8 cellular contexts compared by ENCODE assay signal in the genomic region with DNA sequence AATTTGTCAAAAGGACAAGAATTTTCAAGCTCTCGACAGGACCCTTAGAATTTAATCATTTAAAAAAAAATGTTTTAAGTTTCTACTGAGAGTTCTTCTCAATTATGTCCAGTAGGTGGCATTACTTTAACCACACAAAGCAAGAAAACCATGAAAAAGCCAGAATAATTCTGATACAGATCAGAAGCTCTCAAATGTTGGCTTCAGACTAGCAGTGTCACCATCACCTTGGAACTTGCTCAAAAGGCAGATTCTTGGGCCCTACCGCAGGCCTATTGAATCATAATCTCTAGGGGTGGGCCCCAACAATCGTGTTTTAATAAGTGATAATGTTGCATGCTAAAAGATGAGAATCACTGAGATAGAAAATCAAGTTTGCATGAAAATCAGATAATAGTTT.
DNase-seq lines count a peak whose midpoint lies in the region; ATAC-seq, FAIRE-seq and TF ChIP-seq lines count a peak whose summit lies in the region.

No MANE protein-coding gene starts in this region.

- ATAC-seq in GM18508 (IDR thresholded peaks at IDR 0.05; ENCODE audit: insufficient read depth, unreplicated experiment): peak; percentile 41

- no peaks in the 10 kb centered on the region for H3K4me1 Mint-ChIP-seq in neural crest cell

- H3K4me3 Mint-ChIP-seq in neural crest cell: no peak overlapping the region

- H3K27ac Mint-ChIP-seq in neural crest cell (ENCODE audit: unreplicated experiment): no peak overlapping the region

- POLR2A ChIA-PET in AG04449 (lab: Yijun Ruan, JAX): no interaction called here

- H2AFZ ChIP-seq in OCI-LY3 (ENCODE audit: low read depth, low read length): no peak overlapping the region

- H3K27me3 ChIP-seq in OCI-LY3 (ENCODE audit: low read depth, low read length): no peaks in the 10 kb centered on the region

- H3K4me3 ChIP-seq in AG04449 (ENCODE audit: low read depth, low read length) (no peak overlapping the region), OCI-LY3 (ENCODE audit: low read length) (no peak overlapping the region)

- no peak overlapping the region for H3K4me2 ChIP-seq in OCI-LY3 (ENCODE audit: low read length)

- CTCF ChIA-PET in AG04449 (lab: Yijun Ruan, JAX): interaction anchor here (0.8 to 9.4 kb wide), 18 partner anchors 8 to 884 kb away, joined by 3 to 96 read pairs (median 4); no protein-coding TSS in a partner anchor

- no peaks in the 10 kb centered on the region for H4K20me1 ChIP-seq in OCI-LY3 (ENCODE audit: insufficient read depth, low read length)

- DNase-seq in AG04449 (ENCODE audit: low read depth, low spot score): no peak
- DNase-seq in HTR-8/SVneo (ENCODE audit: insufficient read length, low spot score): peak; percentile 32
- peak; percentile 54 for DNase-seq in epidermal melanocyte (ENCODE audit: insufficient read length, low spot score)
- DNase-seq in neural crest cell (ENCODE audit: low read depth, low spot score): no peak
- no peak for DNase-seq in OCI-M2 (lab: John Stamatoyannopoulos, UW; ENCODE audit: unreplicated experiment)
- DNase-seq in stimulated activated CD4-positive, alpha-beta T cell treated with anti-CD3 and anti-CD28 coated beads, Interleukin-4, amount 100 ng/mL, for 24 hours: no peak

- TF ChIP-seq CTCF in AG04449 (IDR thresholded peaks at IDR 0.05; ENCODE audit: insufficient read depth, low read length, missing control alignments) (peak; percentile 19), OCI-LY3 (IDR thresholded peaks at IDR 0.05; ENCODE audit: low read depth, low read length) (peak; percentile 78), neural crest cell (conservative IDR thresholded peaks at IDR 0.05) (peak; percentile 81)

- peaks cover 4% of the 10 kb centered on the region for H3K4me1 ChIP-seq in OCI-LY3 (ENCODE audit: low read length)

- no peaks in the 10 kb centered on the region for H3K36me3 ChIP-seq in OCI-LY3 (replicated peaks; ENCODE audit: low read depth, low read length)

- H3K79me2 ChIP-seq in OCI-LY3 (ENCODE audit: low read length): no peaks in the 10 kb centered on the region

- H3K9me3 ChIP-seq in OCI-LY3 (ENCODE audit: insufficient read depth, low read length): no peaks in the 10 kb centered on the region

- no peaks in the 10 kb centered on the region for H3K36me3 Mint-ChIP-seq in neural crest cell (ENCODE audit: low read depth)

- H3K9me3 Mint-ChIP-seq in neural crest cell: no peaks in the 10 kb centered on the region

- H3K9ac ChIP-seq in OCI-LY3 (ENCODE audit: low read length): no peak overlapping the region

- H3K27ac ChIP-seq in OCI-LY3 (ENCODE audit: low read length): no peak overlapping the region

- H3K27me3 Mint-ChIP-seq in neural crest cell (ENCODE audit: low read depth): no peaks in the 10 kb centered on the region

- no peak for FAIRE-seq in HTR-8/SVneo (lab: Jason Lieb, UNC)

Comparison
In these comparisons a context has a peak if more than half of its experiments do, and no peak if none do; other contexts are left out.
1. DNase-seq: peak in HTR-8/SVneo (single experiment) and epidermal melanocyte (single experiment); none in AG04449 (single experiment), neural crest cell (single experiment), OCI-M2 (single experiment) and stimulated activated CD4-positive, alpha-beta T cell treated with anti-CD3 and anti-CD28 coated beads, Interleukin-4, amount 100 ng/mL, for 24 hours (single experiment).
2. CTCF ChIP-seq: peak in every context shown above with its lines; median percentile 81 in neural crest cell; 78 in OCI-LY3; 19 in AG04449.